Comparison of ENCODE assay signal across 8 cellular contexts in the genomic region with DNA sequence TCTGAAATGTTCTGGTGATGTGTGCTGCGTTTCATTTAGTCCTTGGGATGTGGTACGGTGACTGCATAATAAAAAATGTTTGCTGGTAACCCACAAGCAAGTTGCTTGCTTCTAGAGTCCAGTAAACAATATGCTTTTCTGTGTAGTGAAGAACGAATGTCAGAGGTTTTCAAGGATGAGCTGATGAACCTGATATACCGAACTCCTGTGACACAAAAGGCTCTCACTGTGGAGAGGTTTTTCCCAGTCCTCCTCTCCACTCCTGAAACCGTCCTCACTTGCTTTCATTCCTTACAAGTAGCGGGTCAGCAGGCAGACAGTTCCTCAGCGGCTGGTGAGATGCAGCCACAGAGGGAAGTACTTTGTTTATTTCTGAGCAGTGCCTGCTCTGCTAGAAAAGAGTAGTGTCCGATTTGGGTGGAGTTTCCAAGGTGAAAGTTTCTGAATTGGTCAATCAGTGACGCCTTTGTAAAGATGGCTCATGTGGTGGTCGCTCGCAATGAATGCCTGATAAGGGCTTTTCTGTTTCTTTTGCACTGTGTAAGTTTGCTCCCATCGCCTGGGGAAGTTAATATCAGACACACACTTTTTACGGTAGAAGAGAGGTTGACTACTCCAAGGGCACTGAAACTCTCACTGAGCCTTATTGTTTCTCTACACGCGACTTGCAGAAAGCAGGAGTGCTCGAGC. TPM values are rescaled to one million over a fixed set of nuclear protein-coding genes. Genes with fewer than 3 reads are reported as not detected.
A peak's percentile ranks its signal among the peaks of the same experiment; 100 is the strongest.
DNase-seq lines count a peak whose midpoint lies in the region; ATAC-seq and TF ChIP-seq lines count a peak whose summit lies in the region.

No MANE protein-coding gene starts in this region.

- no peaks in the 10 kb centered on the region for H3K9me3 ChIP-seq in RWPE2 (ENCODE audit: severe bottlenecking)
- H3K9me3 ChIP-seq in ectodermal cell (ENCODE audit: control insufficient read depth, low read length): no peaks in the 10 kb centered on the region
- H3K9me3 ChIP-seq in mucosa of descending colon: no peaks in the 10 kb centered on the region

- TF ChIP-seq CTCF in GM10266 (IDR thresholded peaks at IDR 0.05; ENCODE audit: control insufficient read depth, insufficient read depth, low read depth, missing control alignments) (no peak), RWPE2 (IDR thresholded peaks at IDR 0.05; ENCODE audit: poor library complexity, severe bottlenecking) (no peak), mucosa of descending colon (IDR thresholded peaks at IDR 0.05) (no peak)

- intact Hi-C loops in mucosa of descending colon (cut with DNase I, micrococcal nuclease): no loop called here

- H3K4me1 ChIP-seq in RWPE2 (ENCODE audit: insufficient read depth, poor library complexity, severe bottlenecking): peaks cover 9% of the 10 kb centered on the region
- H3K4me1 ChIP-seq in ectodermal cell (ENCODE audit: control insufficient read depth, insufficient read depth, low read length): peaks cover 13% of the 10 kb centered on the region
- H3K4me1 ChIP-seq in mucosa of descending colon (ENCODE audit: low read depth): peaks cover 23% of the 10 kb centered on the region

- H3K36me3 ChIP-seq in RWPE2 (ENCODE audit: low read depth): no peaks in the 10 kb centered on the region
- H3K36me3 ChIP-seq in ectodermal cell (ENCODE audit: control insufficient read depth, insufficient read depth, low read length): no peaks in the 10 kb centered on the region
- H3K36me3 ChIP-seq in mucosa of descending colon (ENCODE audit: low read depth): no peaks in the 10 kb centered on the region

- H3K27me3 ChIP-seq in RWPE2 (ENCODE audit: insufficient read depth, poor library complexity, severe bottlenecking) (no peaks in the 10 kb centered on the region), ectodermal cell (ENCODE audit: control insufficient read depth, insufficient read depth, low read length, poor library complexity, severe bottlenecking) (no peaks in the 10 kb centered on the region)

- H3K27ac ChIP-seq in RWPE2 (ENCODE audit: poor library complexity, severe bottlenecking) (no peak overlapping the region), ectodermal cell (ENCODE audit: insufficient read depth, low read depth, low read length, poor library complexity, severe bottlenecking) (no peak overlapping the region)

- peak overlapping the region; percentile 82 for H3K4me3 ChIP-seq in RWPE2 (ENCODE audit: severe bottlenecking)
- peak overlapping the region; percentile 79 for H3K4me3 ChIP-seq in ectodermal cell (ENCODE audit: insufficient read depth, low read depth, low read length)
- H3K4me3 ChIP-seq in mucosa of descending colon: no peak overlapping the region

- WGBS in ectodermal cell, 2 experiments: 64 to 67% methylated on average over 16 of the region's 16 CpGs

- peak; percentile 65 for DNase-seq in GM10266 (ENCODE audit: extremely low spot score)
- DNase-seq in RWPE2 (ENCODE audit: low spot score): no peak
- DNase-seq in mucosa of descending colon: peak in 2 of 3 donors; percentile 50 to 65
- peak; percentile 56 for DNase-seq in ureter (ENCODE audit: low spot score)
- DNase-seq in iPS-NIHi7 (ENCODE audit: extremely low spot score): no peak

- peak; percentile 31 for ATAC-seq in HG02610 (IDR thresholded peaks at IDR 0.05; ENCODE audit: unreplicated experiment)
- ATAC-seq in RWPE2 (ENCODE audit: low read depth): 0 out of 3 replicates have a peak, but pooled peaks have one; percentile 13
- ATAC-seq in mucosa of descending colon: peak; percentile 23
- ATAC-seq in GM21367 (IDR thresholded peaks at IDR 0.05; ENCODE audit: unreplicated experiment): no peak

RNA-seq across cellular contexts. Expression of a gene that starts 3.0 kb away (rescaled TPM):
- polyA plus RNA-seq in ectodermal cell (2013, experiment 1 of 4): 9.0 TPM
- polyA plus RNA-seq in ectodermal cell (2013, experiment 2 of 4): 9.4 TPM
- polyA plus RNA-seq in ectodermal cell (2013, experiment 3 of 4): 6.1 TPM
- 6.7 TPM for polyA plus RNA-seq in ectodermal cell (2013, experiment 4 of 4)
- 10 to 100 TPM; 60.9 to 74.3 (median 72.8) TPM for total RNA-seq in mucosa of descending colon
- 97.4 TPM for total RNA-seq in ureter

Comparison
In these comparisons a context has a peak if more than half of its experiments do, and no peak if none do; other contexts are left out.
1. DNase-seq: peak in GM10266 (single experiment), mucosa of descending colon (2 of 3) and ureter (single experiment); none in RWPE2 (single experiment) and iPS-NIHi7 (single experiment).